ENCODE assay signal across 1 cellular context in the genomic region with DNA sequence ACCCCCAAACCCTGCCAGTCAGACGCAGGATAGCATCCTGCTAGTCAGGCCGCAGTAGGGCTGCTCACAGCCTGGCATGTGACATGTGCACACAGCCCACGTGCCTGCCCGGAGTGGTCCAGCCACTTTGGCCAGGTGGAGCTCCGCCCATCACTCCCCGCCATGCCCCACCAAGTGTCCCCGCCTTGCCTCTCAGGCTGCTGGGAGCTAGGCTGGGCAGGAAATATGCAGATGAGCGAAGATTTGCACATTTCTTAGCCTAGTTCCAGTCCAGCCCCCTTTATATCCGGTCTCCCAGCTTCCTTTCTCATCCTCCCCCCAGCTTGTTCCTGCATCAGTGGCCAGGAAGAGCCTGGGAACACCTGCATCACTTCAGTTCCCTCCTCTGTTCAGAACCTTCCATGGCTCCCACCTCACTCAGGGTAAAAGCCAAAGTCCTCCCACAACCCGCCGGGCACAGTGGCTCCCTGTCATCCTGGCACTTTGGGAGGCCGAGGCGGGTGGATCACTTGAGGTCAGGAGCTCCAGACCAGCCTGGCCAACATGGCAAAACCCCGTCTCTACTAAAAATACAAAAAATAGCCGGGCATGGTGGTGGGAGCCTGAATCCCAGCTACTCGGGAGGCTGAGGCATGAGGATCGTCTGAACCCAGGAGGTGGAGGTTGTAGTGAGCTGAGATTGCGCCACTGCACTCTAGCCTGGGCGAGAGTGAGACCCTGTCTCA.
TF ChIP-seq lines count a peak whose summit lies in the region.

No MANE protein-coding gene starts in this region.

TF ChIP-seq in endothelial cell of umbilical vein, 7 proteins besides CTCF, POLR2A, EP300 and RAD21 (continued from another document):
- TF ChIP-seq JUN (IDR thresholded peaks at IDR 0.05; ENCODE audit: borderline replicate concordance, insufficient read depth, insufficient read length, low read depth) (no peak), GATA2 (IDR thresholded peaks at IDR 0.05; ENCODE audit: insufficient read depth, insufficient read length, low read depth, low read length) (no peak)
